In genomic region chr6:109269057-109269456, GRCh38 we compare ENCODE assay signal across 29 cellular contexts.
"Had no signal": no experiment of that assay in that cellular context is flagged by ENCODE, and none has a peak within 500 bp of the region (broad histone marks: within the 10 kb centered on the region; RNA-seq: fewer than 3 reads in every experiment).

No MANE protein-coding gene starts in this region.

- H3K36me3 ChIP-seq: stomach, suprapubic skin, thoracic aorta, thyroid gland, tibial artery, tibial nerve, transverse colon, upper lobe of left lung, upper lobe of right lung, uterus, vagina had no signal

- H3K9me3 Mint-ChIP-seq: type B pancreatic cell had no signal

- H3K27me3 ChIP-seq: stomach, suprapubic skin, testis, thyroid gland, tibial artery, tibial nerve, transverse colon, upper lobe of left lung, upper lobe of right lung, uterus, vagina had no signal

- ATAC-seq: stimulated activated effector memory CD8-positive, alpha-beta T cell treated with anti-CD3 and anti-CD28 coated beads, Interleukin-12 subunit alpha, Interleukin-12 subunit beta, amount 100 ng/mL, for 72 hours; stimulated activated memory B cell treated with anti-CD40 and anti-IgM and Interleukin-4, amounts not matched to agents 10 μg/mL and 1 μg/mL and 100 μg/mL, for 72 hours; stimulated activated naive B cell treated with anti-CD40 and anti-IgM and Interleukin-4, amounts not matched to agents 10 μg/mL and 1 μg/mL and 100 μg/mL, for 72 hours; stimulated activated naive CD8-positive, alpha-beta T cell treated with anti-CD3 and anti-CD28 coated beads, Interleukin-15, amount 100 ng/mL, for 72 hours; stimulated activated naive CD8-positive, alpha-beta T cell treated with anti-CD3 and anti-CD28 coated beads, Interleukin-15, Interleukin-2, amounts not matched to agents 100 U/mL and 50 U/mL, for 24 hours; upper lobe of right lung had no signal

- H3K27ac Mint-ChIP-seq: stimulated activated effector memory CD8-positive, alpha-beta T cell treated with anti-CD3 and anti-CD28 coated beads, Interleukin-12 subunit alpha, Interleukin-12 subunit beta, amount 100 ng/mL, for 72 hours; stimulated activated memory B cell treated with anti-CD40 and anti-IgM and Interleukin-4, amounts not matched to agents 10 μg/mL and 1 μg/mL and 100 μg/mL, for 72 hours; stimulated activated naive B cell treated with anti-CD40 and anti-IgM and Interleukin-4, amounts not matched to agents 10 μg/mL and 1 μg/mL and 100 μg/mL, for 72 hours; stimulated activated naive CD8-positive, alpha-beta T cell treated with anti-CD3 and anti-CD28 coated beads, Interleukin-15, Interleukin-2, amounts not matched to agents 100 ng/mL and 50 ng/mL, for 24 hours; type B pancreatic cell had no signal

- H3K4me3 Mint-ChIP-seq: stimulated activated effector memory CD8-positive, alpha-beta T cell treated with anti-CD3 and anti-CD28 coated beads, Interleukin-12 subunit alpha, Interleukin-12 subunit beta, amount 100 ng/mL, for 72 hours; stimulated activated memory B cell treated with anti-CD40 and anti-IgM and Interleukin-4, amounts not matched to agents 10 μg/mL and 1 μg/mL and 100 μg/mL, for 72 hours; stimulated activated naive B cell treated with anti-CD40 and anti-IgM and Interleukin-4, amounts not matched to agents 10 μg/mL and 1 μg/mL and 100 μg/mL, for 72 hours; stimulated activated naive CD8-positive, alpha-beta T cell treated with anti-CD3 and anti-CD28 coated beads, Interleukin-15, amount 100 ng/mL, for 72 hours; stimulated activated naive CD8-positive, alpha-beta T cell treated with anti-CD3 and anti-CD28 coated beads, Interleukin-15, Interleukin-2, amounts not matched to agents 100 ng/mL and 50 ng/mL, for 24 hours; type B pancreatic cell had no signal

- H3K27me3 Mint-ChIP-seq: stimulated activated naive B cell treated with anti-CD40 and anti-IgM and Interleukin-4, amounts not matched to agents 10 μg/mL and 1 μg/mL and 100 μg/mL, for 72 hours; stimulated activated naive CD8-positive, alpha-beta T cell treated with anti-CD3 and anti-CD28 coated beads, Interleukin-15, Interleukin-2, amounts not matched to agents 100 ng/mL and 50 ng/mL, for 24 hours; type B pancreatic cell had no signal

- DNase-seq: stimulated activated CD4-positive, alpha-beta T cell treated with anti-CD3 and anti-CD28 coated beads, Interleukin-2, amount 100 ng/mL, for 48 hours; stimulated activated CD4-positive, alpha-beta T cell treated with anti-CD3 and anti-CD28 coated beads, Interleukin-4, amount 100 ng/mL, for 1 hour; stimulated activated CD4-positive, alpha-beta T cell treated with anti-CD3 and anti-CD28 coated beads, Interleukin-4, amount 100 ng/mL, for 24 hours; stimulated activated CD4-positive, alpha-beta T cell treated with anti-CD3 and anti-CD28 coated beads, Interleukin-4, amount 100 ng/mL, for 4 hours; stimulated activated CD8-positive, alpha-beta memory T cell treated with anti-CD3 and anti-CD28 coated beads, Interleukin-4, amount 100 ng/mL, for 48 hours; stimulated activated naive B cell treated with anti-CD40 and anti-IgM and Interleukin-4, amounts not matched to agents 10 μg/mL and 1 μg/mL and 100 μg/mL, for 72 hours; stimulated activated naive CD4-positive, alpha-beta T cell; stimulated activated naive CD4-positive, alpha-beta T cell treated with Interleukin-2 at 50 U/mL for 16 hours; stimulated activated naive CD8-positive, alpha-beta T cell treated with anti-CD3 and anti-CD28 coated beads, Interleukin-15, amount 100 ng/mL, for 72 hours; stimulated activated naive CD8-positive, alpha-beta T cell treated with anti-CD3 and anti-CD28 coated beads, Interleukin-15, Interleukin-2, amounts not matched to agents 100 U/mL and 50 U/mL, for 24 hours; stomach; substantia nigra; testis; thyroid gland; tibial artery; transverse colon; trophoblast cell; upper lobe of left lung; upper lobe of right lung; uterus had no signal

- H3K4me3 ChIP-seq: stomach, suprapubic skin, testis, thoracic aorta, thyroid gland, tibial artery, tibial nerve, transverse colon, upper lobe of left lung, upper lobe of right lung, uterus, vagina had no signal

- H3K4me1 Mint-ChIP-seq: stimulated activated effector memory CD8-positive, alpha-beta T cell treated with anti-CD3 and anti-CD28 coated beads, Interleukin-12 subunit alpha, Interleukin-12 subunit beta, amount 100 ng/mL, for 72 hours; stimulated activated naive CD8-positive, alpha-beta T cell treated with anti-CD3 and anti-CD28 coated beads, Interleukin-15, amount 100 ng/mL, for 72 hours had no signal

- H3K9me3 ChIP-seq: suprapubic skin, testis, thoracic aorta, thyroid gland, transverse colon, upper lobe of right lung, vagina had no signal

- FAIRE-seq: urothelium cell line had no signal

- H3K4me1 ChIP-seq: stomach, suprapubic skin, testis, thyroid gland, tibial artery, tibial nerve, transverse colon, upper lobe of left lung, upper lobe of right lung, uterus, vagina had no signal

- H3K36me3 Mint-ChIP-seq: stimulated activated effector memory CD8-positive, alpha-beta T cell treated with anti-CD3 and anti-CD28 coated beads, Interleukin-12 subunit alpha, Interleukin-12 subunit beta, amount 100 ng/mL, for 72 hours; stimulated activated memory B cell treated with anti-CD40 and anti-IgM and Interleukin-4, amounts not matched to agents 10 μg/mL and 1 μg/mL and 100 μg/mL, for 72 hours; type B pancreatic cell had no signal

- H3K27ac ChIP-seq: stomach, suprapubic skin, testis, thoracic aorta, thyroid gland, tibial artery, tibial nerve, transverse colon, upper lobe of left lung, upper lobe of right lung, uterus, vagina had no signal
